ENCODE assay signal across 26 cellular contexts in genomic region chr17:66983414-66984021, GRCh38. TPM values are rescaled to one million over a fixed set of nuclear protein-coding genes. Genes with fewer than 3 reads are reported as not detected.
DNase-seq lines count a peak whose midpoint lies in the region; ATAC-seq, FAIRE-seq and TF ChIP-seq lines count a peak whose summit lies in the region.
"Had no signal": no experiment of that assay in that cellular context is flagged by ENCODE, and none has a peak within 500 bp of the region (broad histone marks: within the 10 kb centered on the region; RNA-seq: fewer than 3 reads in every experiment).

No MANE protein-coding gene starts in this region.

- peaks cover 5% of the 10 kb centered on the region for H3K27me3 Mint-ChIP-seq in GM23338 (ENCODE audit: insufficient read depth, low read depth, poor library complexity)
- peaks cover 50% of the 10 kb centered on the region for H3K27me3 Mint-ChIP-seq in activated T-helper 17 cell treated with anti-CD3 and anti-CD28 coated beads, Interleukin-2, amount 50 U/mL, for 72 hours

- no peak for FAIRE-seq in A549 (lab: Jason Lieb, UNC)
- FAIRE-seq: RCC 7860, small intestine had no signal

- no peak for TF ChIP-seq RAD21 in A549 (conservative IDR thresholded peaks at IDR 0.05 in 1 of 2, IDR thresholded peaks at IDR 0.05 in 1 of 2)

- POLR2A ChIA-PET in A549 (lab: Yijun Ruan, JAX), result no interaction called here

- ATAC-seq in A549 (peak in 1 of 2 experiments; percentile 44; a peak in 3 of 6 replicates), GM23338 (peak; percentile 51), HG03460 (IDR thresholded peaks at IDR 0.05; ENCODE audit: unreplicated experiment) (no peak)
- ATAC-seq in activated T-helper 17 cell treated with anti-CD3 and anti-CD28 coated beads, Interleukin-2, amount 50 U/mL, for 72 hours (replicated peaks), result peak; percentile 35

- H3K9me3 Mint-ChIP-seq in GM23338, result peaks cover 4% of the 10 kb centered on the region; the same call in 1 of the 3 replicates
- no peaks in the 10 kb centered on the region for H3K9me3 Mint-ChIP-seq in activated T-helper 17 cell treated with anti-CD3 and anti-CD28 coated beads, Interleukin-2, amount 50 U/mL, for 72 hours
- H3K9me3 Mint-ChIP-seq: activated CD4-positive, alpha-beta T cell treated with anti-CD3 and anti-CD28 coated beads, Interleukin-2, amount 10 ng/mL, durations not matched to agents 24 days and 14 days; activated T-helper 2 cell treated with anti-CD3 and anti-CD28 coated beads, Interferon-gamma antibody, Interleukin-2, Interleukin-4, amounts not matched to agents 10 μg/mL and 5 μg/mL and 100 μg/mL, durations not matched to agents 14 hours and 24 hours and 36 hours; T-helper 1 cell treated with Interleukin-12 subunit alpha and Interleukin-12 subunit beta and Interleukin-4 antibody, amounts not matched to agents 30 μg/mL and 1 μg/mL, for 36 hours had no signal

- no peak for TF ChIP-seq POLR2A in A549 (IDR thresholded peaks at IDR 0.05; ENCODE audit: low read length)

- H3K9me3 ChIP-seq in A549, result no peaks in the 10 kb centered on the region

- H3K27ac ChIP-seq in A549 (no peak overlapping the region), GM23338 (ENCODE audit: low read depth) (no peak overlapping the region)

- peaks cover 13% of the 10 kb centered on the region for H3K4me1 Mint-ChIP-seq in GM23338
- H3K4me1 Mint-ChIP-seq in activated T-helper 17 cell treated with anti-CD3 and anti-CD28 coated beads, Interleukin-2, amount 50 U/mL, for 72 hours, result peaks cover 6% of the 10 kb centered on the region

- H3F3A ChIP-seq in GM23338 (replicated peaks; ENCODE audit: low read depth), result no peaks in the 10 kb centered on the region

- TF ChIP-seq CTCF in A549 (IDR thresholded peaks at IDR 0.05), result no peak
- TF ChIP-seq CTCF in GM23338 (conservative IDR thresholded peaks at IDR 0.05; ENCODE audit: low read depth in 2 of 2), result no peak

- H3K79me2 ChIP-seq in GM23338 (replicated peaks; ENCODE audit: insufficient read depth), result no peaks in the 10 kb centered on the region

- H4K20me1 ChIP-seq in GM23338 (replicated peaks; ENCODE audit: insufficient read depth), result no peaks in the 10 kb centered on the region

- no peaks in the 10 kb centered on the region for H3K36me3 ChIP-seq in GM23338 (ENCODE audit: insufficient read depth)

- CTCF ChIA-PET in A549 (lab: Yijun Ruan, JAX), result interaction anchor here (0.7 to 1.3 kb wide), 2 partner anchors 11 to 517 kb away, joined by 3 read pairs; no protein-coding TSS in a partner anchor

- H3K4me3 ChIP-seq in A549 (no peak overlapping the region), GM23338 (no peak overlapping the region)

- DNase-seq in A549 (ENCODE audit: low read depth in 1 of 2, low spot score in 1 of 2), result no peak
- no peak for DNase-seq in GM23338 (ENCODE audit: low spot score)
- peak; percentile 38 for DNase-seq in inferior parietal cortex (ENCODE audit: extremely low spot score)
- DNase-seq in COLO668 (lab: John Stamatoyannopoulos, UW; ENCODE audit: unreplicated experiment), result no peak
- no peak for DNase-seq in activated naive CD4-positive, alpha-beta T cell (lab: John Stamatoyannopoulos, UW)
- DNase-seq in NK-92 (lab: John Stamatoyannopoulos, UW; ENCODE audit: unreplicated experiment), result no peak
- DNase-seq: activated CD4-positive, alpha-beta T cell treated with anti-CD3 and anti-CD28 coated beads, Interleukin-2, amount 10 ng/mL, durations not matched to agents 24 days and 14 days; activated CD8-positive, alpha-beta memory T cell treated with anti-CD3 and anti-CD28 coated beads, Interleukin-2, amount 50 U/mL, for 4 hours; effector CD8-positive, alpha-beta T cell; erythroblast; foreskin fibroblast; KG1; mesendoderm; NCI-H1436 treated with DMSO at 0.1 percent for 48 hours; NCI-H510A treated with DMSO at 0.1 percent for 48 hours; small intestine; stimulated activated CD4-positive, alpha-beta T cell treated with anti-CD3 and anti-CD28 coated beads, Interleukin-1b, Interleukin-23, amount 100 ng/mL, for 48 hours had no signal

- H3K27ac Mint-ChIP-seq in GM23338, result no peak overlapping the region
- no peak overlapping the region for H3K27ac Mint-ChIP-seq in activated T-helper 17 cell treated with anti-CD3 and anti-CD28 coated beads, Interleukin-2, amount 50 U/mL, for 72 hours
- H3K27ac Mint-ChIP-seq: activated CD4-positive, alpha-beta T cell treated with anti-CD3 and anti-CD28 coated beads, Interleukin-2, amount 10 ng/mL, durations not matched to agents 24 days and 14 days; activated naive CD8-positive, alpha-beta T cell; activated T-helper 2 cell treated with anti-CD3 and anti-CD28 coated beads, Interferon-gamma antibody, Interleukin-2, Interleukin-4, amounts not matched to agents 10 μg/mL and 5 μg/mL and 100 μg/mL, durations not matched to agents 14 hours and 24 hours and 36 hours; CD14-positive monocyte; T-helper 1 cell treated with Interleukin-12 subunit alpha and Interleukin-12 subunit beta and Interleukin-4 antibody, amounts not matched to agents 30 μg/mL and 1 μg/mL, for 36 hours had no signal

- TF ChIP-seq EP300 in A549 (IDR thresholded peaks at IDR 0.05), result no peak

- WGBS in A549 (ENCODE audit: missing lambda C conversion rate), result 46% methylated on average over 14 of the region's 14 CpGs

- H3K27me3 ChIP-seq in GM23338 (ENCODE audit: insufficient read depth), result no peaks in the 10 kb centered on the region

- peaks cover 19% of the 10 kb centered on the region for H3K4me1 ChIP-seq in A549
- no peaks in the 10 kb centered on the region for H3K4me1 ChIP-seq in GM23338 (ENCODE audit: insufficient read depth)

- H3K4me3 Mint-ChIP-seq in GM23338, result no peak overlapping the region
- peak overlapping the region; percentile 16 for H3K4me3 Mint-ChIP-seq in activated T-helper 17 cell treated with anti-CD3 and anti-CD28 coated beads, Interleukin-2, amount 50 U/mL, for 72 hours
- H3K4me3 Mint-ChIP-seq: activated CD4-positive, alpha-beta T cell treated with anti-CD3 and anti-CD28 coated beads, Interleukin-2, amount 10 ng/mL, durations not matched to agents 24 days and 14 days; activated naive CD8-positive, alpha-beta T cell; CD14-positive monocyte; T-helper 1 cell treated with Interleukin-12 subunit alpha and Interleukin-12 subunit beta and Interleukin-4 antibody, amounts not matched to agents 30 μg/mL and 1 μg/mL, for 36 hours had no signal

- H3K36me3 Mint-ChIP-seq in GM23338 (ENCODE audit: low read depth), result no peaks in the 10 kb centered on the region
- H3K36me3 Mint-ChIP-seq in activated T-helper 17 cell treated with anti-CD3 and anti-CD28 coated beads, Interleukin-2, amount 50 U/mL, for 72 hours (ENCODE audit: low read depth), result no peaks in the 10 kb centered on the region
- H3K36me3 Mint-ChIP-seq: activated naive CD8-positive, alpha-beta T cell; CD14-positive monocyte had no signal

- H3K4me2 ChIP-seq in A549 (peak overlapping the region; percentile 20; the same call in 1 of the 3 replicates), GM23338 (no peak overlapping the region)

- no peak overlapping the region for H2AFZ ChIP-seq in GM23338

- no peaks in the 10 kb centered on the region for H3K9me2 ChIP-seq in GM23338 (ENCODE audit: insufficient read depth)

TF ChIP-seq in A549, 52 proteins besides CTCF, POLR2A, EP300 and RAD21 (continues in another document):
- no peak for TF ChIP-seq RCOR1 (IDR thresholded peaks at IDR 0.05; ENCODE audit: low read depth, low read length)
- peak; percentile 95 for TF ChIP-seq CBX8 (IDR thresholded peaks at IDR 0.05)
- no peak for TF ChIP-seq KDM5A (IDR thresholded peaks at IDR 0.05)
- no peak for TF ChIP-seq MAZ (IDR thresholded peaks at IDR 0.05; ENCODE audit: borderline replicate concordance, low read depth, low read length)
- no peak for TF ChIP-seq HMGXB4 (CRISPR knock-in tag; IDR thresholded peaks at IDR 0.05; ENCODE audit: borderline replicate concordance)

TF ChIP-seq in GM23338, 12 proteins besides CTCF, POLR2A, EP300 and RAD21 (continues in another document):
- TF ChIP-seq ETS1 (IDR thresholded peaks at IDR 0.05) (no peak), JUNB (IDR thresholded peaks at IDR 0.05; ENCODE audit: unreplicated experiment) (no peak), STAT1 (IDR thresholded peaks at IDR 0.05; ENCODE audit: unreplicated experiment) (no peak), NANOG (IDR thresholded peaks at IDR 0.05; ENCODE audit: borderline replicate concordance) (no peak), POLR2AphosphoS5 (IDR thresholded peaks at IDR 0.05; ENCODE audit: low read depth) (no peak), ZNF114 (CRISPR knock-in tag; IDR thresholded peaks at IDR 0.05) (no peak), CREB1 (CRISPR knock-in tag; IDR thresholded peaks at IDR 0.05; ENCODE audit: low read depth) (no peak)

RNA-seq across cellular contexts. Expression of gene CACNG4, which starts 19.0 kb away (rescaled TPM):
- polyA plus RNA-seq in A549 (2011; rRNA removed), result 6.2 and 6.9 TPM in 2 replicates
- 12.9 and 18.2 TPM in 2 replicates for polyA plus RNA-seq in A549 (2012; cell fraction: cytosol; rRNA removed)
- 13.3 and 13.6 TPM in 2 replicates for polyA plus RNA-seq in A549 (2012; cell fraction: nucleus; rRNA removed)
- 9.8 to 10.4 TPM (median 10.2 TPM) in 3 replicates for polyA plus RNA-seq in A549 (2017; fragmentation: RNase III; extraction: RNeasy Plus Mini Kit Qiagen cat#74134 plus additional on column Dnase treatment)
- 4.2 and 5.7 TPM in 2 replicates for polyA minus RNA-seq in A549 (2011; rRNA and poly(A)+ RNA removed)
- 4.0 and 4.1 TPM in 2 replicates for total RNA-seq in GM23338 (2014; rRNA removed; shearing (Covaris generic))
- polyA plus RNA-seq in GM23338 (2016; fragmentation: Nextera tagmentation; extraction: Ambion mirVana), result 1.6 and 1.9 TPM in 2 replicates
- not detected for total RNA-seq in activated T-helper 17 cell treated with anti-CD3 and anti-CD28 coated beads, Interleukin-2, amount 50 U/mL, for 72 hours
- total RNA-seq: activated CD4-positive, alpha-beta T cell treated with anti-CD3 and anti-CD28 coated beads, Interleukin-2, amount 10 ng/mL, durations not matched to agents 24 days and 14 days; activated T-helper 2 cell treated with anti-CD3 and anti-CD28 coated beads, Interferon-gamma antibody, Interleukin-2, Interleukin-4, amounts not matched to agents 10 μg/mL and 5 μg/mL and 100 μg/mL, durations not matched to agents 14 hours and 24 hours and 36 hours; renal cortical epithelial cell; SK-MEL-5 had no signal
- polyA plus RNA-seq: CD14-positive monocyte had no signal
